Comparison of ENCODE assay signal across 31 cellular contexts in genomic region chr14:56896231-56896630, GRCh38.
DNase-seq lines count a peak whose midpoint lies in the region; ATAC-seq, FAIRE-seq and TF ChIP-seq lines count a peak whose summit lies in the region.
"Had no signal": no experiment of that assay in that cellular context is flagged by ENCODE, and none has a peak within 500 bp of the region (broad histone marks: within the 10 kb centered on the region; RNA-seq: fewer than 3 reads in every experiment).

No MANE protein-coding gene starts in this region.

- CTCF ChIA-PET in H1 (lab: Charles Lee; ENCODE audit: partially characterized antibody), result interaction anchor here (0.7 to 1.4 kb wide), 6 partner anchors 12 to 285 kb away, joined by 3 to 5 read pairs (median 3); no protein-coding TSS in a partner anchor

- TF ChIP-seq CTCF in H1 (IDR thresholded peaks at IDR 0.05; ENCODE audit: control extremely low read depth in 1 of 3, insufficient read depth in 1 of 3, low read depth in 1 of 3, low read length in 3 of 3), result no peak

- no peak overlapping the region for H2AK5ac ChIP-seq in H1 (ENCODE audit: low read depth, low read length)
- no peak overlapping the region for H2AK5ac ChIP-seq in trophoblast cell (ENCODE audit: low read length)

- no peak overlapping the region for H4K8ac ChIP-seq in H1 (ENCODE audit: extremely low read depth, insufficient read depth, low read length)
- no peak overlapping the region for H4K8ac ChIP-seq in trophoblast cell (ENCODE audit: low read depth, low read length)

- H3K9ac ChIP-seq in H1 (replicated peaks in 1 of 4; ENCODE audit: extremely low read depth in 1 of 4, low read depth in 3 of 4, low read length in 3 of 4) (no peak overlapping the region), trophoblast cell (ENCODE audit: low read length) (no peak overlapping the region)
- H3K9ac ChIP-seq: BLaER1; BLaER1 treated with 17β-estradiol and CSF1 and Interleukin-3, amounts not matched to agents 10 nM and 100 nM had no signal

- H4K5ac ChIP-seq in H1 (ENCODE audit: insufficient read length, low read depth, low read length), result no peak overlapping the region

- H2BK120ac ChIP-seq in H1 (replicated peaks; ENCODE audit: low read depth, low read length), result peak overlapping the region; percentile 35
- H2BK120ac ChIP-seq in trophoblast cell (ENCODE audit: insufficient read depth, low read length, poor library complexity), result no peak overlapping the region

- no peak for DNase-seq in H1 (ENCODE audit: low read depth in 1 of 2, low spot score in 2 of 2)
- peak; percentile 75 to 88 for DNase-seq in trophoblast cell
- no peak for DNase-seq in NOMO-1 (lab: John Stamatoyannopoulos, UW; ENCODE audit: unreplicated experiment in 2 of 2)
- DNase-seq: 8988T; ACHN; AML-193; BE2C; C1 segment of cervical spinal cord; Caco-2; Calu3; CD4-positive, alpha-beta memory T cell; CD4-positive, alpha-beta T cell; CD4-positive, CD25-positive, alpha-beta regulatory T cell; CD8-positive, alpha-beta memory T cell; CD8-positive, alpha-beta T cell; COR-L47; DMS 273 treated with DMSO at 0.1 percent for 48 hours; DMS153; DMS53; DMS79; DMS79 treated with DMSO at 0.1 percent for 48 hours; DND-41; EL had no signal

- H2BK5ac ChIP-seq in H1 (ENCODE audit: low read depth, low read length), result no peak overlapping the region
- H2BK5ac ChIP-seq in trophoblast cell (ENCODE audit: low read depth, low read length, poor library complexity), result no peak overlapping the region

- H3K23ac ChIP-seq in H1 (ENCODE audit: insufficient read length) (no peak overlapping the region), trophoblast cell (ENCODE audit: low read length) (no peak overlapping the region)

- peaks cover 4% of the 10 kb centered on the region for H3K23me2 ChIP-seq in H1 (ENCODE audit: low read depth, low read length)

- H3K36me3 ChIP-seq in H1 (ENCODE audit: control insufficient read depth in 2 of 4, insufficient read depth in 4 of 4, low read length in 3 of 4), result no peaks in the 10 kb centered on the region
- no peaks in the 10 kb centered on the region for H3K36me3 ChIP-seq in trophoblast cell (ENCODE audit: control insufficient read depth in 1 of 2, insufficient read depth in 2 of 2, low read length in 2 of 2)
- H3K36me3 ChIP-seq: BE2C; BLaER1; BLaER1 treated with 17β-estradiol and CSF1 and Interleukin-3, amounts not matched to agents 10 nM and 100 nM had no signal

- no peak overlapping the region for H2BK15ac ChIP-seq in H1 (ENCODE audit: low read length)

- no peak overlapping the region for H3K14ac ChIP-seq in H1 (ENCODE audit: insufficient read length)
- no peak overlapping the region for H3K14ac ChIP-seq in trophoblast cell (ENCODE audit: low read length)

- H3K27ac ChIP-seq in H1 (ENCODE audit: low read depth, low read length), result no peak overlapping the region
- H3K27ac ChIP-seq in trophoblast cell (ENCODE audit: low read depth, low read length), result no peak overlapping the region
- H3K27ac ChIP-seq: 22Rv1; A549; BLaER1; BLaER1 treated with 17β-estradiol and CSF1 and Interleukin-3, amounts not matched to agents 10 nM and 100 nM; C4-2B had no signal

- H3K79me1 ChIP-seq in H1 (ENCODE audit: low read depth, low read length) (no peaks in the 10 kb centered on the region), trophoblast cell (ENCODE audit: low read length) (no peaks in the 10 kb centered on the region)

- H3K4ac ChIP-seq in H1 (replicated peaks; ENCODE audit: insufficient read length, low read depth, low read length), result no peak overlapping the region
- no peak overlapping the region for H3K4ac ChIP-seq in trophoblast cell (ENCODE audit: low read depth, low read length)

- no peak overlapping the region for H3K56ac ChIP-seq in H1 (replicated peaks; ENCODE audit: insufficient read length, low read depth, low read length)

- no peaks in the 10 kb centered on the region for H4K20me1 ChIP-seq in H1 (replicated peaks in 1 of 2; ENCODE audit: control insufficient read depth in 1 of 2, insufficient read depth in 2 of 2, low read length in 2 of 2)
- H4K20me1 ChIP-seq: BLaER1; BLaER1 treated with 17β-estradiol and CSF1 and Interleukin-3, amounts not matched to agents 10 nM and 100 nM had no signal

- H3K18ac ChIP-seq in H1 (ENCODE audit: extremely low read depth, low read length) (peak overlapping the region; percentile 32; the same call in 1 of the 2 replicates), trophoblast cell (ENCODE audit: low read length) (no peak overlapping the region)

- H2BK12ac ChIP-seq in H1 (ENCODE audit: low read depth, low read length) (no peak overlapping the region; the same call in 1 of the 2 replicates), trophoblast cell (ENCODE audit: low read length) (no peak overlapping the region)

- no peak overlapping the region for H2BK20ac ChIP-seq in H1 (ENCODE audit: low read length)

- POLR2A ChIA-PET in H1 (lab: Charles Lee; ENCODE audit: partially characterized antibody), result interaction anchor here (0.6 to 1.0 kb wide), 4 partner anchors 154 to 236 kb away, joined by 3 to 6 read pairs (median 4); no protein-coding TSS in a partner anchor

- H2AFZ ChIP-seq in H1 (ENCODE audit: low read length) (no peak overlapping the region), trophoblast cell (ENCODE audit: insufficient read depth, low read length, poor library complexity) (no peak overlapping the region)

- no peak for ATAC-seq in GM19035 (IDR thresholded peaks at IDR 0.05; ENCODE audit: unreplicated experiment)
- ATAC-seq: A549; CD8-positive, alpha-beta T cell had no signal

- H3K79me2 ChIP-seq in H1 (ENCODE audit: control insufficient read depth in 1 of 2, insufficient read depth in 2 of 2, low read length in 2 of 2) (no peaks in the 10 kb centered on the region), trophoblast cell (ENCODE audit: control insufficient read depth, insufficient read depth, low read length, poor library complexity) (no peaks in the 10 kb centered on the region)

- TF ChIP-seq POLR2A in H1 (IDR thresholded peaks at IDR 0.05; ENCODE audit: control extremely low read depth in 1 of 2, low read depth in 2 of 2, low read length in 2 of 2), result no peak

- WGBS in H1 (ENCODE audit: extremely low coverage in 1 of 2, insufficient coverage in 1 of 2, insufficient read length in 1 of 2, insufficient replicate concordance in 2 of 2, low coverage in 1 of 2, low lambda C conversion rate in 2 of 2, missing lambda C conversion rate in 1 of 2), 2 experiments, result 79% methylated on average over 2 of the region's 2 CpGs; no CpG with 5 or more reads in 1 of the 2 experiments
- no CpG with 5 or more reads among the region's 2 CpGs for WGBS in trophoblast cell (ENCODE audit: extremely low coverage, insufficient coverage, insufficient read length)

- H4K12ac ChIP-seq in trophoblast cell (ENCODE audit: low read depth, low read length), result no peak overlapping the region

- H3K27me3 ChIP-seq in H1 (replicated peaks in 1 of 4; ENCODE audit: control insufficient read depth in 3 of 4, extremely low read depth in 1 of 4, insufficient read depth in 3 of 4, low read length in 3 of 4) (peaks cover 23 to 45% (median 39%) of the 10 kb centered on the region in 4 experiments), trophoblast cell (ENCODE audit: insufficient read depth, low read length) (no peaks in the 10 kb centered on the region)
- H3K27me3 ChIP-seq: BE2C; BLaER1; BLaER1 treated with 17β-estradiol and CSF1 and Interleukin-3, amounts not matched to agents 10 nM and 100 nM had no signal

- H3K4me1 ChIP-seq in H1 (replicated peaks in 1 of 4; ENCODE audit: control insufficient read depth in 3 of 4, insufficient read depth in 4 of 4, low read length in 3 of 4) (peaks cover 22 to 51% (median 36%) of the 10 kb centered on the region in 4 experiments), trophoblast cell (ENCODE audit: control insufficient read depth in 1 of 2, insufficient read depth in 2 of 2, low read length in 2 of 2) (peaks cover 3 to 4% of the 10 kb centered on the region in 2 experiments)
- H3K4me1 ChIP-seq: A549, BE2C, BLaER1, Caco-2 had no signal

- TF ChIP-seq RAD21 in H1 (IDR thresholded peaks at IDR 0.05 in 1 of 2, conservative IDR thresholded peaks at IDR 0.05 in 1 of 2; ENCODE audit: low read depth in 2 of 2, low read length in 2 of 2), result no peak

- peak overlapping the region in 1 of 2 experiments; percentile 34; a peak in 1 of 4 replicates for H3K4me2 ChIP-seq in H1 (ENCODE audit: insufficient read depth in 1 of 2, low read depth in 2 of 2, low read length in 2 of 2)
- H3K4me2 ChIP-seq in trophoblast cell (ENCODE audit: low read length), result no peak overlapping the region
- H3K4me2 ChIP-seq: A549; BLaER1; BLaER1 treated with 17β-estradiol and CSF1 and Interleukin-3, amounts not matched to agents 10 nM and 100 nM had no signal

- no peaks in the 10 kb centered on the region for H3K9me3 ChIP-seq in H1 (ENCODE audit: insufficient read depth in 2 of 2, low read depth in 1 of 2, low read length in 1 of 2)
- H3K9me3 ChIP-seq in trophoblast cell (ENCODE audit: insufficient read depth, low read depth, low read length), result no peaks in the 10 kb centered on the region
- H3K9me3 ChIP-seq: A549; BE2C; BLaER1; BLaER1 treated with 17β-estradiol and CSF1 and Interleukin-3, amounts not matched to agents 10 nM and 100 nM; Caco-2 had no signal

- FAIRE-seq in H1 (lab: Jason Lieb, UNC), result no peak
- FAIRE-seq: A204.1, A549, D721Med had no signal

- no peak overlapping the region for H3K4me3 ChIP-seq in H1 (ENCODE audit: extremely low read depth in 1 of 4, insufficient read depth in 2 of 4, low read depth in 3 of 4, low read length in 4 of 4)
- no peak overlapping the region for H3K4me3 ChIP-seq in trophoblast cell (ENCODE audit: low read depth, low read length)
- H3K4me3 ChIP-seq: A549; BLaER1; BLaER1 treated with 17β-estradiol and CSF1 and Interleukin-3, amounts not matched to agents 10 nM and 100 nM had no signal

- TF ChIP-seq EP300 in H1 (IDR thresholded peaks at IDR 0.05; ENCODE audit: borderline replicate concordance in 1 of 2, low read depth in 2 of 2, low read length in 2 of 2), result no peak

- H4K91ac ChIP-seq in H1 (replicated peaks; ENCODE audit: insufficient read length, low read length) (no peak overlapping the region), trophoblast cell (ENCODE audit: low read depth, low read length) (no peak overlapping the region)

TF ChIP-seq in H1, 55 proteins besides CTCF, POLR2A, EP300 and RAD21 (continues in another document):
- TF ChIP-seq TAF1 (IDR thresholded peaks at IDR 0.05; ENCODE audit: low read depth, low read length), result no peak
- no peak for TF ChIP-seq YY1 (IDR thresholded peaks at IDR 0.05; ENCODE audit: low read depth, low read length)
- no peak for TF ChIP-seq KDM1A (IDR thresholded peaks at IDR 0.05; ENCODE audit: borderline replicate concordance, low read length)
- TF ChIP-seq CBX5 (IDR thresholded peaks at IDR 0.05; ENCODE audit: low read depth, low read length), result no peak
- no peak for TF ChIP-seq SAP30 (IDR thresholded peaks at IDR 0.05; ENCODE audit: insufficient read depth, insufficient replicate concordance, low read length)
- no peak for TF ChIP-seq NRF1 (IDR thresholded peaks at IDR 0.05; ENCODE audit: low read depth, low read length)
- TF ChIP-seq TBP (IDR thresholded peaks at IDR 0.05; ENCODE audit: low read depth, low read length), result no peak
- TF ChIP-seq TCF12 (IDR thresholded peaks at IDR 0.05; ENCODE audit: low read depth, low read length), result no peak
- TF ChIP-seq TAF7 (optimal IDR thresholded peaks at IDR 0.05; ENCODE audit: borderline replicate concordance, low read depth, low read length), result no peak
- no peak for TF ChIP-seq KDM4A (IDR thresholded peaks at IDR 0.05; ENCODE audit: low read depth, low read length, severe bottlenecking)

Comparison
In these comparisons a context has a peak if more than half of its experiments do, and no peak if none do; other contexts are left out.
1. DNase-seq: peak in trophoblast cell (2 of 2); none in H1 (0 of 2) and NOMO-1 (0 of 2).